ENCODE assay signal across 19 cellular contexts in the genomic region with DNA sequence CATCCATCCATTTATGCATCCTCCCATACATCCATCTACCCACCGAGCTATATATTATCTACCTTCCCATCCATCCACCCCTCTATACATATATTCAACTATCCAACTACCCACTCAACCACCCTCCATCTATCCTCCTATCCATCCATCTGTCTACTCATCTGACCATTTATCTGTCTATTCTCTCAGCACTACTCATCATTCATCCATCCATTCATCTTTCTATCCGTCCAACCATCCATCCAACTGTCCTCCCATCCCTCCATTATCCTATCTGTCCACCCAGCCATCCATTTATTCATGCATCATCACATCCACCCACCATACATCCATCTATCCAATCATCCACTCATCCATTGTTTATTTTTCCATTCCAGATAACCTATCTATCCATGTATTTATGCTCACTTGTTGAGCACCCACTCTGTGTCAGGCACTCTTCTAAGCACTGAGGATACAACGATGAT. TPM values are rescaled to one million over a fixed set of nuclear protein-coding genes. Genes with fewer than 3 reads are reported as not detected.
DNase-seq lines count a peak whose midpoint lies in the region; ATAC-seq and TF ChIP-seq lines count a peak whose summit lies in the region.
"Had no signal": no experiment of that assay in that cellular context is flagged by ENCODE, and none has a peak within 500 bp of the region (broad histone marks: within the 10 kb centered on the region; RNA-seq: fewer than 3 reads in every experiment).

No MANE protein-coding gene starts in this region.

- peaks cover 0 to 4% (median 0%) of the 10 kb centered on the region in 7 donors for H3K9me3 Mint-ChIP-seq in CD4-positive, CD25-positive, alpha-beta regulatory T cell
- H3K9me3 Mint-ChIP-seq in IgD-negative memory B cell: peaks cover 0 to 2% (median 0%) of the 10 kb centered on the region in 3 donors
- H3K9me3 Mint-ChIP-seq: H9 had no signal

- no peaks in the 10 kb centered on the region for H3K36me3 ChIP-seq in CD4-positive, CD25-positive, alpha-beta regulatory T cell (ENCODE audit: control insufficient read depth, insufficient read depth, low read length)
- H3K36me3 ChIP-seq in brain microvascular endothelial cell (replicated peaks): no peaks in the 10 kb centered on the region
- peaks cover 4% of the 10 kb centered on the region for H3K36me3 ChIP-seq in rectal smooth muscle tissue (ENCODE audit: control insufficient read depth, insufficient read depth, low read length)

- H3K4me1 ChIP-seq in CD4-positive, CD25-positive, alpha-beta regulatory T cell (ENCODE audit: control insufficient read depth, insufficient read depth, low read length, poor library complexity, severe bottlenecking): peaks cover 46% of the 10 kb centered on the region
- peaks cover 17% of the 10 kb centered on the region for H3K4me1 ChIP-seq in rectal smooth muscle tissue (ENCODE audit: control insufficient read depth, insufficient read depth, low read length)

- no peaks in the 10 kb centered on the region for H3K36me3 Mint-ChIP-seq in CD4-positive, CD25-positive, alpha-beta regulatory T cell
- no peaks in the 10 kb centered on the region for H3K36me3 Mint-ChIP-seq in IgD-negative memory B cell

- no peak overlapping the region for H3K27ac ChIP-seq in CD4-positive, CD25-positive, alpha-beta regulatory T cell (ENCODE audit: insufficient read depth, low read length, poor library complexity, severe bottlenecking)
- peak overlapping the region; percentile 62 for H3K27ac ChIP-seq in brain microvascular endothelial cell
- peak overlapping the region; percentile 38 for H3K27ac ChIP-seq in rectal smooth muscle tissue (ENCODE audit: low read depth, low read length)
- H3K27ac ChIP-seq: C4-2B, PC-9 had no signal

- no peaks in the 10 kb centered on the region for H3K9me3 ChIP-seq in CD4-positive, CD25-positive, alpha-beta regulatory T cell (ENCODE audit: control insufficient read depth in 2 of 2, low read length in 2 of 2)

- no peaks in the 10 kb centered on the region for H3K27me3 ChIP-seq in CD4-positive, CD25-positive, alpha-beta regulatory T cell (ENCODE audit: control insufficient read depth, insufficient read depth, low read length)
- H3K27me3 ChIP-seq in brain microvascular endothelial cell (replicated peaks) (no peaks in the 10 kb centered on the region), rectal smooth muscle tissue (ENCODE audit: control insufficient read depth, insufficient read depth, low read length) (no peaks in the 10 kb centered on the region)

- H3K4me1 Mint-ChIP-seq in CD4-positive, CD25-positive, alpha-beta regulatory T cell: peaks cover 21 to 55% (median 40%) of the 10 kb centered on the region in 4 donors
- H3K4me1 Mint-ChIP-seq in IgD-negative memory B cell: peaks cover 56 to 77% (median 75%) of the 10 kb centered on the region in 3 donors

- no peak overlapping the region for H3K9ac ChIP-seq in rectal smooth muscle tissue (ENCODE audit: low read length)

- H3K27me3 Mint-ChIP-seq in CD4-positive, CD25-positive, alpha-beta regulatory T cell: no peaks in the 10 kb centered on the region
- H3K27me3 Mint-ChIP-seq in IgD-negative memory B cell: peaks cover 1% of the 10 kb centered on the region

- H3K4me3 ChIP-seq in CD4-positive, CD25-positive, alpha-beta regulatory T cell (ENCODE audit: low read depth, low read length): no peak overlapping the region
- H3K4me3 ChIP-seq in brain microvascular endothelial cell (ENCODE audit: low read depth, low read length): no peak overlapping the region
- H3K4me3 ChIP-seq in rectal smooth muscle tissue (ENCODE audit: low read length): no peak overlapping the region
- H3K4me3 ChIP-seq: PC-9 had no signal

- H3K27ac Mint-ChIP-seq in CD4-positive, CD25-positive, alpha-beta regulatory T cell: peak overlapping the region; percentile 4 to 74 (median 66)
- H3K27ac Mint-ChIP-seq in IgD-negative memory B cell: peak overlapping the region; percentile 6 to 99 (median 33)
- H3K27ac Mint-ChIP-seq: H9 had no signal

- no peak for TF ChIP-seq CTCF in brain microvascular endothelial cell (IDR thresholded peaks at IDR 0.05; ENCODE audit: low read depth, low read length, missing control alignments)

- H3K4me3 Mint-ChIP-seq in CD4-positive, CD25-positive, alpha-beta regulatory T cell: peak overlapping the region in 2 of 4 donors; percentile 0 to 71
- H3K4me3 Mint-ChIP-seq in IgD-negative memory B cell: no peak overlapping the region
- H3K4me3 Mint-ChIP-seq: H9 had no signal

- in situ Hi-C loops in brain microvascular endothelial cell (cut with HindIII; ENCODE audit: low pct_ligation_motif_present, low sequenced_read_pairs): no loop called here

- no peak for ATAC-seq in CD4-positive, CD25-positive, alpha-beta regulatory T cell (ENCODE audit: low read depth in 2 of 2)
- ATAC-seq in GM18502 (IDR thresholded peaks at IDR 0.05; ENCODE audit: poor library complexity, unreplicated experiment): no peak
- ATAC-seq in GM21619 (IDR thresholded peaks at IDR 0.05; ENCODE audit: unreplicated experiment): no peak
- no peak for ATAC-seq in HG02610 (IDR thresholded peaks at IDR 0.05; ENCODE audit: unreplicated experiment)

- no peak for DNase-seq in CD4-positive, CD25-positive, alpha-beta regulatory T cell
- DNase-seq in brain microvascular endothelial cell: no peak
- no peak for DNase-seq in activated CD4-positive, CD25-positive, alpha-beta regulatory T cell (lab: John Stamatoyannopoulos, UW)
- DNase-seq: effector CD4-positive, alpha-beta T cell; H9; stimulated activated CD4-positive, alpha-beta T cell treated with anti-CD3 and anti-CD28 coated beads, Interleukin-2, amount 100 ng/mL, for 48 hours; stimulated activated naive CD4-positive, alpha-beta T cell treated with Interleukin-2 at 50 U/mL for 16 hours had no signal

RNA-seq across cellular contexts. Expression of a gene that starts 11.5 kb away (rescaled TPM):
- 0.96 TPM for total RNA-seq in CD4-positive, CD25-positive, alpha-beta regulatory T cell
- polyA plus RNA-seq in CD4-positive, CD25-positive, alpha-beta regulatory T cell: 1 to 10 TPM; 2.6 to 5.7 (median 4.9) TPM
- 3.8 TPM for polyA plus RNA-seq in IgD-negative memory B cell
- total RNA-seq: PC-9, pulmonary artery endothelial cell had no signal

RNA-seq across cellular contexts. Expression of a gene that starts 32.2 kb away (rescaled TPM):
- not detected for total RNA-seq in CD4-positive, CD25-positive, alpha-beta regulatory T cell
- polyA plus RNA-seq in CD4-positive, CD25-positive, alpha-beta regulatory T cell: not detected
- polyA plus RNA-seq in IgD-negative memory B cell: not detected
- total RNA-seq: G401, H9, HT-29, mucosa of gallbladder, PC-9, pulmonary artery endothelial cell had no signal
- polyA plus RNA-seq: keratinocyte had no signal

RNA-seq across cellular contexts. Expression of a gene that starts 37.7 kb away (rescaled TPM):
- total RNA-seq in CD4-positive, CD25-positive, alpha-beta regulatory T cell: not detected
- not detected for polyA plus RNA-seq in CD4-positive, CD25-positive, alpha-beta regulatory T cell
- polyA plus RNA-seq in IgD-negative memory B cell: not detected
- total RNA-seq: G401, H9, HT-29, mucosa of gallbladder, PC-9, pulmonary artery endothelial cell had no signal
